ENCODE assay signal across 12 cellular contexts in the genomic region with DNA sequence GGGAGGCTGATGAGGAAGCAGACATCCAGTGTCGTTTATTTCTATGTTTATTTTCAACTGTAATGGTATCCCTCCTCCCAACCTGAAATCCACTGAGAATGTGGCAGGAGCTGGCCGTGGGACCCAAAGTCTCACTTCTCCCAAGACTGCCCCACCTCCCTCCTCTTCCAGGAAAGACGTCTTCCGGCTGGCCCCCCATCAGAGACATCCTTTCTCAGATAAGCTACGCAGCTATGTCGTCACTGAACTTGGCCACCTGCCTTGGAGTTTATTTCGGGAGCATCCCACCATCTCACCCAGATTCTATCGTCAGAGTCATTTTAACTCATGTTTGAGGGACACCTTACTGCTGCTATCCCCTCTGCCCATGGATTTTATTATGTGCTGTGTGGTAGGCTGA. TPM values are rescaled to one million over a fixed set of nuclear protein-coding genes. Genes with fewer than 3 reads are reported as not detected.
DNase-seq lines count a peak whose midpoint lies in the region; ATAC-seq and TF ChIP-seq lines count a peak whose summit lies in the region.
"Had no signal": no experiment of that assay in that cellular context is flagged by ENCODE, and none has a peak within 500 bp of the region (broad histone marks: within the 10 kb centered on the region; RNA-seq: fewer than 3 reads in every experiment).

No MANE protein-coding gene starts in this region.

- no peak for DNase-seq in CD4-positive, alpha-beta T cell
- DNase-seq in colonic mucosa = no peak
- DNase-seq in immature natural killer cell = no peak
- no peak for DNase-seq in psoas muscle
- no peak for DNase-seq in NCI-H187 treated with DMSO at 0.1 percent for 48 hours (lab: John Stamatoyannopoulos, UW)
- DNase-seq in amniotic stem cell (lab: John Stamatoyannopoulos, UW) = no peak
- DNase-seq: activated effector memory CD4-positive, alpha-beta T cell treated with Interleukin-2 at 50 U/mL for 16 hours; effector memory CD4-positive, alpha-beta T cell; NCI-H1092; NCI-H748 treated with DMSO at 0.1 percent for 48 hours had no signal

- no peaks in the 10 kb centered on the region for H3K27me3 Mint-ChIP-seq in CD4-positive, alpha-beta T cell
- peaks cover 2 to 11% (median 5%) of the 10 kb centered on the region in 3 donors for H3K27me3 Mint-ChIP-seq in immature natural killer cell (ENCODE audit: low read depth in 3 of 3)

- no peaks in the 10 kb centered on the region for H3K27me3 ChIP-seq in CD4-positive, alpha-beta T cell (ENCODE audit: control insufficient read depth, insufficient read depth, low read length)
- H3K27me3 ChIP-seq in colonic mucosa = no peaks in the 10 kb centered on the region
- H3K27me3 ChIP-seq in psoas muscle (ENCODE audit: insufficient read depth in 3 of 3, low read length in 2 of 3) = no peaks in the 10 kb centered on the region

- H3K9me3 ChIP-seq in CD4-positive, alpha-beta T cell (ENCODE audit: control insufficient read depth, low read length) = no peaks in the 10 kb centered on the region
- H3K9me3 ChIP-seq in colonic mucosa = no peaks in the 10 kb centered on the region
- no peaks in the 10 kb centered on the region for H3K9me3 ChIP-seq in psoas muscle

- intact Hi-C loops in CD4-positive, alpha-beta T cell (cut with DNase I, micrococcal nuclease) = no loop called here
- intact Hi-C loops in colonic mucosa (cut with DNase I) = no loop called here
- intact Hi-C loops in psoas muscle (cut with DNase I) = no loop called here

- CTCF ChIA-PET in CD4-positive, alpha-beta T cell (lab: Charles Lee) = no interaction called here

- ATAC-seq in CD4-positive, alpha-beta T cell (ENCODE audit: poor library complexity) = no peak
- ATAC-seq in psoas muscle (peak in 1 of 4 donors; percentile 17), GM21367 (IDR thresholded peaks at IDR 0.05; ENCODE audit: unreplicated experiment) (no peak), GM18511 (IDR thresholded peaks at IDR 0.05; ENCODE audit: unreplicated experiment) (no peak)

- H3K4me1 ChIP-seq in colonic mucosa (no peaks in the 10 kb centered on the region), psoas muscle (peaks cover 77% of the 10 kb centered on the region)

- H3K36me3 Mint-ChIP-seq in CD4-positive, alpha-beta T cell (ENCODE audit: low read depth) = peaks cover 18% of the 10 kb centered on the region
- H3K36me3 Mint-ChIP-seq in immature natural killer cell = peaks cover 0 to 13% (median 3%) of the 10 kb centered on the region in 3 donors

- H3K4me3 Mint-ChIP-seq in CD4-positive, alpha-beta T cell = no peak overlapping the region
- peak overlapping the region in 1 of 5 donors; percentile 66 for H3K4me3 Mint-ChIP-seq in immature natural killer cell

- TF ChIP-seq CTCF in CD4-positive, alpha-beta T cell (IDR thresholded peaks at IDR 0.05) = no peak
- TF ChIP-seq CTCF in colonic mucosa (IDR thresholded peaks at IDR 0.05) = no peak
- TF ChIP-seq CTCF in psoas muscle (IDR thresholded peaks at IDR 0.05) = no peak

- H3K27ac Mint-ChIP-seq in CD4-positive, alpha-beta T cell = peak overlapping the region; percentile 65
- H3K27ac Mint-ChIP-seq in immature natural killer cell = peak overlapping the region in 5 of 6 donors; percentile 49 to 93 (median 83)

- H3K9ac ChIP-seq in colonic mucosa (ENCODE audit: low read depth in 2 of 2, low read length in 2 of 2) = no peak overlapping the region

- H3K4me1 Mint-ChIP-seq in CD4-positive, alpha-beta T cell (ENCODE audit: low read depth) = peaks cover 37% of the 10 kb centered on the region
- H3K4me1 Mint-ChIP-seq in immature natural killer cell = peaks cover 62 to 67% of the 10 kb centered on the region in 2 donors

- H3K4me3 ChIP-seq in colonic mucosa = no peak overlapping the region
- no peak overlapping the region for H3K4me3 ChIP-seq in psoas muscle

- H3K36me3 ChIP-seq in colonic mucosa (no peaks in the 10 kb centered on the region), psoas muscle (ENCODE audit: insufficient read depth in 1 of 2, low read depth in 1 of 2) (peaks cover 0 to 9% of the 10 kb centered on the region in 2 donors)

- 21 to 48% (median 26%) methylated on average over 8 of the region's 8 CpGs for WGBS in psoas muscle, 3 donors

- POLR2A ChIA-PET in CD4-positive, alpha-beta T cell (lab: Charles Lee) = no interaction called here

- no peak overlapping the region for H3K27ac ChIP-seq in CD4-positive, alpha-beta T cell (ENCODE audit: low read depth, low read length)
- H3K27ac ChIP-seq in colonic mucosa = peak overlapping the region; percentile 63
- peak overlapping the region; percentile 59 for H3K27ac ChIP-seq in psoas muscle

- no peaks in the 10 kb centered on the region for H3K9me3 Mint-ChIP-seq in CD4-positive, alpha-beta T cell
- H3K9me3 Mint-ChIP-seq in immature natural killer cell = no peaks in the 10 kb centered on the region

RNA-seq across cellular contexts. Expression of a gene that starts 13.9 kb away (rescaled TPM):
- total RNA-seq in CD4-positive, alpha-beta T cell = 10 to 100 TPM; 49.3 to 50.1 TPM
- 10 to 100 TPM; 58.8 to 61.6 TPM for total RNA-seq in colonic mucosa
- 10 to 100 TPM; 12.1 to 50.7 (median 30.3) TPM for polyA plus RNA-seq in immature natural killer cell
- total RNA-seq in psoas muscle = 10 to 100 TPM; 23.2 to 40.3 (median 30.3) TPM
- polyA plus RNA-seq in psoas muscle = 10 to 100 TPM; 13.6 to 28.2 (median 24.8) TPM

RNA-seq across cellular contexts. Expression of a gene that starts 57.1 kb away (rescaled TPM):
- 10 to 100 TPM; 25.6 to 27.3 TPM for total RNA-seq in CD4-positive, alpha-beta T cell
- total RNA-seq in colonic mucosa (10 to 100 TPM in 1 of 2 donors, 1 to 10 TPM in 1; 5.2 to 41.7 TPM), psoas muscle (10 to 100 TPM in 3 of 4 donors, 1 to 10 TPM in 1; 5.7 to 63.8 (median 39.5) TPM)
- polyA plus RNA-seq in immature natural killer cell (10 to 100 TPM in 2 of 3 donors, 1 to 10 TPM in 1; 8.1 to 20.8 (median 15.2) TPM), psoas muscle (100 to 1,000 TPM in 1 of 3 donors, 10 to 100 TPM in 2; 23.6 to 118 (median 26.9) TPM)

RNA-seq across cellular contexts. Expression of a gene that starts 58.3 kb away (rescaled TPM):
- 100 to 1,000 TPM; 208 to 217 TPM for total RNA-seq in CD4-positive, alpha-beta T cell
- total RNA-seq in colonic mucosa (10 to 100 TPM; 97.0 to 97.2 TPM), psoas muscle (10 to 100 TPM; 41.4 to 61.8 (median 49.0) TPM)
- polyA plus RNA-seq in immature natural killer cell (10 to 100 TPM in 1 of 3 donors, 1 to 10 TPM in 2; 7.5 to 12.1 (median 8.6) TPM), psoas muscle (100 to 1,000 TPM in 1 of 3 donors, 10 to 100 TPM in 2; 33.4 to 193 (median 63.6) TPM)
